ENCODE assay signal across 1 cellular context in the genomic region with DNA sequence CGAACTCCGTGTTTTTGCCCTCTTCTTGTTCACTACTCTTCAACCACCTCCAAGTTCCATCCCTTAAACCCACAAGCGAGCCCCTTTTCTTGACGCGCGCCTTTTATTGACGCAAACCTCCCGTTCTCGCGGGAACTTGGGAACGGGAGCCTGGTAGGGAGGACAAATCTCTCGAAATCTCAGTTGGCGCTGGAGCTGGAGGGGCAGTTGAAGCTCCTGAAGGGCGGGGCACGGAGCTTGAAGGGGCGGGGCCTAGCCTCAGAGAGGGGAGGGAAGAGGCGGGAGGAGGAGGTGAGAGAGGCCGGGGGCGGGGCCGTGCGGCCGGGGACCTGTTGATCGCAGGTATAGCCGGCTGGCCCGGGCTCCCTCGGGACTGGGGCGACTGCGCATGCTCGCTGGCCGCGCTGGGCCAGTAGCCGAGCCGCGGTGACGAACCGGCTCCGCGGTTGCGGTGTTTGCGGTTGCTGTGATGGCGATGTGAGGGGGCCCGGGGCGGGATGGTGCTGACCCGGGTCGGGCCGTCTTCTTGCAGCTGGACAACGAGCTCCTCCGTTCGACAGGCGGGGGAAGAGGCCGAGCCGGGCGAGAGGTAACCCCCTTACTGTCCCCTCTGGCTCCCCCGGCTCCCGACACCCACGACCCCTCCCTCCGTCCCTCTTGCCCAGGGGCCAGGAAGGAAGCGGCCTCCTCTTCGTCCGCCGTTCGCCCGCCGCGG.
TF ChIP-seq lines count a peak whose summit lies in the region.

A gene (plus strand): TSS at position 395 of the 715 bp plus-strand sequence. CDS start 14,835 bp downstream, outside the sequence.

TF ChIP-seq in K562, 482 proteins besides CTCF, POLR2A, EP300 and RAD21 (continued from another document and continues in another):
- TF ChIP-seq, protein P1, sequence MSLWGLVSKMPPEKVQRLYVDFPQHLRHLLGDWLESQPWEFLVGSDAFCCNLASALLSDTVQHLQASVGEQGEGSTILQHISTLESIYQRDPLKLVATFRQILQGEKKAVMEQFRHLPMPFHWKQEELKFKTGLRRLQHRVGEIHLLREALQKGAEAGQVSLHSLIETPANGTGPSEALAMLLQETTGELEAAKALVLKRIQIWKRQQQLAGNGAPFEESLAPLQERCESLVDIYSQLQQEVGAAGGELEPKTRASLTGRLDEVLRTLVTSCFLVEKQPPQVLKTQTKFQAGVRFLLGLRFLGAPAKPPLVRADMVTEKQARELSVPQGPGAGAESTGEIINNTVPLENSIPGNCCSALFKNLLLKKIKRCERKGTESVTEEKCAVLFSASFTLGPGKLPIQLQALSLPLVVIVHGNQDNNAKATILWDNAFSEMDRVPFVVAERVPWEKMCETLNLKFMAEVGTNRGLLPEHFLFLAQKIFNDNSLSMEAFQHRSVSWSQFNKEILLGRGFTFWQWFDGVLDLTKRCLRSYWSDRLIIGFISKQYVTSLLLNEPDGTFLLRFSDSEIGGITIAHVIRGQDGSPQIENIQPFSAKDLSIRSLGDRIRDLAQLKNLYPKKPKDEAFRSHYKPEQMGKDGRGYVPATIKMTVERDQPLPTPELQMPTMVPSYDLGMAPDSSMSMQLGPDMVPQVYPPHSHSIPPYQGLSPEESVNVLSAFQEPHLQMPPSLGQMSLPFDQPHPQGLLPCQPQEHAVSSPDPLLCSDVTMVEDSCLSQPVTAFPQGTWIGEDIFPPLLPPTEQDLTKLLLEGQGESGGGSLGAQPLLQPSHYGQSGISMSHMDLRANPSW (CRISPR knock-in tag; IDR thresholded peaks at IDR 0.05), result 0 out of 2 replicates have a peak, but pooled peaks have one; percentile 5
- no peak for TF ChIP-seq GATAD2B (IDR thresholded peaks at IDR 0.05; ENCODE audit: borderline replicate concordance)
- TF ChIP-seq BRF1 (IDR thresholded peaks at IDR 0.05; ENCODE audit: borderline replicate concordance, extremely low read depth, insufficient read length), result no peak
- no peak for TF ChIP-seq ZC3H11A (IDR thresholded peaks at IDR 0.05; ENCODE audit: low read depth, low read length)
- no peak for TF ChIP-seq ZNF668 (CRISPR knock-in tag; IDR thresholded peaks at IDR 0.05)
- TF ChIP-seq CCNT2 (IDR thresholded peaks at IDR 0.05; ENCODE audit: borderline replicate concordance, extremely low read depth, insufficient read length, low read depth, low read length), result peak; percentile 63
- TF ChIP-seq BMI1 (IDR thresholded peaks at IDR 0.05; ENCODE audit: low read length), result no peak
- TF ChIP-seq BDP1 (IDR thresholded peaks at IDR 0.05; ENCODE audit: insufficient read depth, insufficient read length), result no peak
- no peak for TF ChIP-seq NFE2L1 (tag; IDR thresholded peaks at IDR 0.05; ENCODE audit: borderline replicate concordance, low read depth)
- no peak for TF ChIP-seq ZNF780A (CRISPR knock-in tag; IDR thresholded peaks at IDR 0.05)
- peak; percentile 96 for TF ChIP-seq POLR2H (tag; IDR thresholded peaks at IDR 0.05; ENCODE audit: low read depth)
- peak; percentile 95; the same call in 1 of the 2 replicates for TF ChIP-seq ESRRA (IDR thresholded peaks at IDR 0.05; ENCODE audit: borderline replicate concordance, low read depth)
- TF ChIP-seq MTF1 (CRISPR knock-in tag; IDR thresholded peaks at IDR 0.05; ENCODE audit: borderline replicate concordance), result no peak
- TF ChIP-seq NR2C1 (IDR thresholded peaks at IDR 0.05), result no peak
- no peak for TF ChIP-seq NR2C1 (tag; IDR thresholded peaks at IDR 0.05)
- no peak for TF ChIP-seq HDAC3 (IDR thresholded peaks at IDR 0.05; ENCODE audit: borderline replicate concordance, partially characterized antibody)
- peak; percentile 44; the same call in 1 of the 2 replicates for TF ChIP-seq GTF2F1 (IDR thresholded peaks at IDR 0.05; ENCODE audit: low read depth, low read length)
- TF ChIP-seq, protein P2, sequence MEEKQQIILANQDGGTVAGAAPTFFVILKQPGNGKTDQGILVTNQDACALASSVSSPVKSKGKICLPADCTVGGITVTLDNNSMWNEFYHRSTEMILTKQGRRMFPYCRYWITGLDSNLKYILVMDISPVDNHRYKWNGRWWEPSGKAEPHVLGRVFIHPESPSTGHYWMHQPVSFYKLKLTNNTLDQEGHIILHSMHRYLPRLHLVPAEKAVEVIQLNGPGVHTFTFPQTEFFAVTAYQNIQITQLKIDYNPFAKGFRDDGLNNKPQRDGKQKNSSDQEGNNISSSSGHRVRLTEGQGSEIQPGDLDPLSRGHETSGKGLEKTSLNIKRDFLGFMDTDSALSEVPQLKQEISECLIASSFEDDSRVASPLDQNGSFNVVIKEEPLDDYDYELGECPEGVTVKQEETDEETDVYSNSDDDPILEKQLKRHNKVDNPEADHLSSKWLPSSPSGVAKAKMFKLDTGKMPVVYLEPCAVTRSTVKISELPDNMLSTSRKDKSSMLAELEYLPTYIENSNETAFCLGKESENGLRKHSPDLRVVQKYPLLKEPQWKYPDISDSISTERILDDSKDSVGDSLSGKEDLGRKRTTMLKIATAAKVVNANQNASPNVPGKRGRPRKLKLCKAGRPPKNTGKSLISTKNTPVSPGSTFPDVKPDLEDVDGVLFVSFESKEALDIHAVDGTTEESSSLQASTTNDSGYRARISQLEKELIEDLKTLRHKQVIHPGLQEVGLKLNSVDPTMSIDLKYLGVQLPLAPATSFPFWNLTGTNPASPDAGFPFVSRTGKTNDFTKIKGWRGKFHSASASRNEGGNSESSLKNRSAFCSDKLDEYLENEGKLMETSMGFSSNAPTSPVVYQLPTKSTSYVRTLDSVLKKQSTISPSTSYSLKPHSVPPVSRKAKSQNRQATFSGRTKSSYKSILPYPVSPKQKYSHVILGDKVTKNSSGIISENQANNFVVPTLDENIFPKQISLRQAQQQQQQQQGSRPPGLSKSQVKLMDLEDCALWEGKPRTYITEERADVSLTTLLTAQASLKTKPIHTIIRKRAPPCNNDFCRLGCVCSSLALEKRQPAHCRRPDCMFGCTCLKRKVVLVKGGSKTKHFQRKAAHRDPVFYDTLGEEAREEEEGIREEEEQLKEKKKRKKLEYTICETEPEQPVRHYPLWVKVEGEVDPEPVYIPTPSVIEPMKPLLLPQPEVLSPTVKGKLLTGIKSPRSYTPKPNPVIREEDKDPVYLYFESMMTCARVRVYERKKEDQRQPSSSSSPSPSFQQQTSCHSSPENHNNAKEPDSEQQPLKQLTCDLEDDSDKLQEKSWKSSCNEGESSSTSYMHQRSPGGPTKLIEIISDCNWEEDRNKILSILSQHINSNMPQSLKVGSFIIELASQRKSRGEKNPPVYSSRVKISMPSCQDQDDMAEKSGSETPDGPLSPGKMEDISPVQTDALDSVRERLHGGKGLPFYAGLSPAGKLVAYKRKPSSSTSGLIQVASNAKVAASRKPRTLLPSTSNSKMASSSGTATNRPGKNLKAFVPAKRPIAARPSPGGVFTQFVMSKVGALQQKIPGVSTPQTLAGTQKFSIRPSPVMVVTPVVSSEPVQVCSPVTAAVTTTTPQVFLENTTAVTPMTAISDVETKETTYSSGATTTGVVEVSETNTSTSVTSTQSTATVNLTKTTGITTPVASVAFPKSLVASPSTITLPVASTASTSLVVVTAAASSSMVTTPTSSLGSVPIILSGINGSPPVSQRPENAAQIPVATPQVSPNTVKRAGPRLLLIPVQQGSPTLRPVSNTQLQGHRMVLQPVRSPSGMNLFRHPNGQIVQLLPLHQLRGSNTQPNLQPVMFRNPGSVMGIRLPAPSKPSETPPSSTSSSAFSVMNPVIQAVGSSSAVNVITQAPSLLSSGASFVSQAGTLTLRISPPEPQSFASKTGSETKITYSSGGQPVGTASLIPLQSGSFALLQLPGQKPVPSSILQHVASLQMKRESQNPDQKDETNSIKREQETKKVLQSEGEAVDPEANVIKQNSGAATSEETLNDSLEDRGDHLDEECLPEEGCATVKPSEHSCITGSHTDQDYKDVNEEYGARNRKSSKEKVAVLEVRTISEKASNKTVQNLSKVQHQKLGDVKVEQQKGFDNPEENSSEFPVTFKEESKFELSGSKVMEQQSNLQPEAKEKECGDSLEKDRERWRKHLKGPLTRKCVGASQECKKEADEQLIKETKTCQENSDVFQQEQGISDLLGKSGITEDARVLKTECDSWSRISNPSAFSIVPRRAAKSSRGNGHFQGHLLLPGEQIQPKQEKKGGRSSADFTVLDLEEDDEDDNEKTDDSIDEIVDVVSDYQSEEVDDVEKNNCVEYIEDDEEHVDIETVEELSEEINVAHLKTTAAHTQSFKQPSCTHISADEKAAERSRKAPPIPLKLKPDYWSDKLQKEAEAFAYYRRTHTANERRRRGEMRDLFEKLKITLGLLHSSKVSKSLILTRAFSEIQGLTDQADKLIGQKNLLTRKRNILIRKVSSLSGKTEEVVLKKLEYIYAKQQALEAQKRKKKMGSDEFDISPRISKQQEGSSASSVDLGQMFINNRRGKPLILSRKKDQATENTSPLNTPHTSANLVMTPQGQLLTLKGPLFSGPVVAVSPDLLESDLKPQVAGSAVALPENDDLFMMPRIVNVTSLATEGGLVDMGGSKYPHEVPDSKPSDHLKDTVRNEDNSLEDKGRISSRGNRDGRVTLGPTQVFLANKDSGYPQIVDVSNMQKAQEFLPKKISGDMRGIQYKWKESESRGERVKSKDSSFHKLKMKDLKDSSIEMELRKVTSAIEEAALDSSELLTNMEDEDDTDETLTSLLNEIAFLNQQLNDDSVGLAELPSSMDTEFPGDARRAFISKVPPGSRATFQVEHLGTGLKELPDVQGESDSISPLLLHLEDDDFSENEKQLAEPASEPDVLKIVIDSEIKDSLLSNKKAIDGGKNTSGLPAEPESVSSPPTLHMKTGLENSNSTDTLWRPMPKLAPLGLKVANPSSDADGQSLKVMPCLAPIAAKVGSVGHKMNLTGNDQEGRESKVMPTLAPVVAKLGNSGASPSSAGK (IDR thresholded peaks at IDR 0.05), result no peak
- TF ChIP-seq TRIM28 (IDR thresholded peaks at IDR 0.05), result no peak
- TF ChIP-seq ZNF695 (CRISPR knock-in tag; IDR thresholded peaks at IDR 0.05), result no peak
- no peak for TF ChIP-seq SNIP1 (IDR thresholded peaks at IDR 0.05; ENCODE audit: low read depth)
- TF ChIP-seq ZNF3 (CRISPR knock-in tag; IDR thresholded peaks at IDR 0.05), result no peak
- TF ChIP-seq, protein P3, sequence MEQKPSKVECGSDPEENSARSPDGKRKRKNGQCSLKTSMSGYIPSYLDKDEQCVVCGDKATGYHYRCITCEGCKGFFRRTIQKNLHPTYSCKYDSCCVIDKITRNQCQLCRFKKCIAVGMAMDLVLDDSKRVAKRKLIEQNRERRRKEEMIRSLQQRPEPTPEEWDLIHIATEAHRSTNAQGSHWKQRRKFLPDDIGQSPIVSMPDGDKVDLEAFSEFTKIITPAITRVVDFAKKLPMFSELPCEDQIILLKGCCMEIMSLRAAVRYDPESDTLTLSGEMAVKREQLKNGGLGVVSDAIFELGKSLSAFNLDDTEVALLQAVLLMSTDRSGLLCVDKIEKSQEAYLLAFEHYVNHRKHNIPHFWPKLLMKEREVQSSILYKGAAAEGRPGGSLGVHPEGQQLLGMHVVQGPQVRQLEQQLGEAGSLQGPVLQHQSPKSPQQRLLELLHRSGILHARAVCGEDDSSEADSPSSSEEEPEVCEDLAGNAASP (IDR thresholded peaks at IDR 0.05), result no peak
- TF ChIP-seq, protein P4, sequence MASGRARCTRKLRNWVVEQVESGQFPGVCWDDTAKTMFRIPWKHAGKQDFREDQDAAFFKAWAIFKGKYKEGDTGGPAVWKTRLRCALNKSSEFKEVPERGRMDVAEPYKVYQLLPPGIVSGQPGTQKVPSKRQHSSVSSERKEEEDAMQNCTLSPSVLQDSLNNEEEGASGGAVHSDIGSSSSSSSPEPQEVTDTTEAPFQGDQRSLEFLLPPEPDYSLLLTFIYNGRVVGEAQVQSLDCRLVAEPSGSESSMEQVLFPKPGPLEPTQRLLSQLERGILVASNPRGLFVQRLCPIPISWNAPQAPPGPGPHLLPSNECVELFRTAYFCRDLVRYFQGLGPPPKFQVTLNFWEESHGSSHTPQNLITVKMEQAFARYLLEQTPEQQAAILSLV (tag; IDR thresholded peaks at IDR 0.05), result no peak
- no peak for TF ChIP-seq HDAC6 (IDR thresholded peaks at IDR 0.05; ENCODE audit: low read depth, low read length)
- TF ChIP-seq CXXC5 (CRISPR knock-in tag; IDR thresholded peaks at IDR 0.05), result peak; percentile 71
- TF ChIP-seq, protein P5, sequence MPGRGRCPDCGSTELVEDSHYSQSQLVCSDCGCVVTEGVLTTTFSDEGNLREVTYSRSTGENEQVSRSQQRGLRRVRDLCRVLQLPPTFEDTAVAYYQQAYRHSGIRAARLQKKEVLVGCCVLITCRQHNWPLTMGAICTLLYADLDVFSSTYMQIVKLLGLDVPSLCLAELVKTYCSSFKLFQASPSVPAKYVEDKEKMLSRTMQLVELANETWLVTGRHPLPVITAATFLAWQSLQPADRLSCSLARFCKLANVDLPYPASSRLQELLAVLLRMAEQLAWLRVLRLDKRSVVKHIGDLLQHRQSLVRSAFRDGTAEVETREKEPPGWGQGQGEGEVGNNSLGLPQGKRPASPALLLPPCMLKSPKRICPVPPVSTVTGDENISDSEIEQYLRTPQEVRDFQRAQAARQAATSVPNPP (IDR thresholded peaks at IDR 0.05; ENCODE audit: borderline replicate concordance, insufficient read depth, insufficient read length), result no peak
- TF ChIP-seq, protein P6, sequence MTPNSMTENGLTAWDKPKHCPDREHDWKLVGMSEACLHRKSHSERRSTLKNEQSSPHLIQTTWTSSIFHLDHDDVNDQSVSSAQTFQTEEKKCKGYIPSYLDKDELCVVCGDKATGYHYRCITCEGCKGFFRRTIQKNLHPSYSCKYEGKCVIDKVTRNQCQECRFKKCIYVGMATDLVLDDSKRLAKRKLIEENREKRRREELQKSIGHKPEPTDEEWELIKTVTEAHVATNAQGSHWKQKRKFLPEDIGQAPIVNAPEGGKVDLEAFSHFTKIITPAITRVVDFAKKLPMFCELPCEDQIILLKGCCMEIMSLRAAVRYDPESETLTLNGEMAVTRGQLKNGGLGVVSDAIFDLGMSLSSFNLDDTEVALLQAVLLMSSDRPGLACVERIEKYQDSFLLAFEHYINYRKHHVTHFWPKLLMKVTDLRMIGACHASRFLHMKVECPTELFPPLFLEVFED (CRISPR knock-in tag; conservative IDR thresholded peaks at IDR 0.05), result no peak; the same call in 1 of the 2 replicates
- peak; percentile 62; the same call in 1 of the 2 replicates for TF ChIP-seq ATF1 (CRISPR knock-in tag; IDR thresholded peaks at IDR 0.05)
- TF ChIP-seq ATF1 (tag; IDR thresholded peaks at IDR 0.05), result peak; percentile 97
- no peak for TF ChIP-seq NR2C2 (CRISPR knock-in tag; IDR thresholded peaks at IDR 0.05)
- no peak for TF ChIP-seq NR2C2 (tag; IDR thresholded peaks at IDR 0.05)
- TF ChIP-seq SREBF1 (IDR thresholded peaks at IDR 0.05; ENCODE audit: borderline replicate concordance, low read depth, low read length), result no peak
- peak; percentile 97 for TF ChIP-seq C11orf30 (IDR thresholded peaks at IDR 0.05; ENCODE audit: low read depth)
- TF ChIP-seq NUFIP1 (IDR thresholded peaks at IDR 0.05; ENCODE audit: partially characterized antibody), result no peak
- TF ChIP-seq SLC30A9 (CRISPR knock-in tag; IDR thresholded peaks at IDR 0.05), result no peak
- no peak for TF ChIP-seq ARNT (IDR thresholded peaks at IDR 0.05)
